28 cellular contexts compared by ENCODE assay signal in genomic region chr12:12660201-12660600, GRCh38. TPM values are rescaled to one million over a fixed set of nuclear protein-coding genes. Genes with fewer than 3 reads are reported as not detected.
DNase-seq lines count a peak whose midpoint lies in the region; ATAC-seq, FAIRE-seq and TF ChIP-seq lines count a peak whose summit lies in the region.
"Had no signal": no experiment of that assay in that cellular context is flagged by ENCODE, and none has a peak within 500 bp of the region (broad histone marks: within the 10 kb centered on the region; RNA-seq: fewer than 3 reads in every experiment).

No MANE protein-coding gene starts in this region.

- H3K79me2 ChIP-seq in HepG2 (ENCODE audit: insufficient read depth, low read length) = no peaks in the 10 kb centered on the region

- H3K4me1 ChIP-seq in adrenal gland (replicated peaks in 1 of 2) (peaks cover 15 to 29% of the 10 kb centered on the region in 2 donors), HepG2 (ENCODE audit: insufficient read depth, low read length) (peaks cover 7% of the 10 kb centered on the region), right cardiac atrium (ENCODE audit: control insufficient read depth, insufficient read depth, low read length) (no peaks in the 10 kb centered on the region)
- H3K4me1 ChIP-seq: pancreas had no signal

- H4K20me1 ChIP-seq in HepG2 (ENCODE audit: insufficient read depth, low read length) = no peaks in the 10 kb centered on the region

- H3K4me1 Mint-ChIP-seq in type B pancreatic cell (ENCODE audit: unreplicated experiment) = peaks cover 6% of the 10 kb centered on the region

- no peaks in the 10 kb centered on the region for H3K27me3 Mint-ChIP-seq in type B pancreatic cell
- H3K27me3 Mint-ChIP-seq: activated CD4-positive, alpha-beta memory T cell treated with anti-CD3 and anti-CD28 coated beads, Interleukin-2, amount 10 ng/mL, durations not matched to agents 7 days and 5 days; activated naive CD8-positive, alpha-beta T cell had no signal

- CTCF ChIA-PET in HepG2 (lab: Yijun Ruan, JAX; ENCODE audit: low intra/inter-chr PET ratio, low total read pairs) = no interaction called here

- no peak for TF ChIP-seq RAD21 in HepG2 (CRISPR knock-in tag; IDR thresholded peaks at IDR 0.05)

- POLR2A ChIA-PET in HepG2 (lab: Yijun Ruan, JAX) = interaction anchor here (0.6 kb wide), 1 partner anchor 274 kb away, joined by 3 read pairs; no protein-coding TSS in a partner anchor

- peak overlapping the region; percentile 87 for H3K27ac Mint-ChIP-seq in type B pancreatic cell
- H3K27ac Mint-ChIP-seq: activated CD4-positive, alpha-beta memory T cell treated with anti-CD3 and anti-CD28 coated beads, Interleukin-2, amount 10 ng/mL, durations not matched to agents 7 days and 5 days; activated naive CD8-positive, alpha-beta T cell; activated T-helper 2 cell treated with anti-CD3 and anti-CD28 coated beads, Interferon-gamma antibody, Interleukin-2, Interleukin-4, amounts not matched to agents 10 μg/mL and 5 μg/mL and 100 μg/mL, durations not matched to agents 14 hours and 24 hours and 36 hours had no signal

- no peaks in the 10 kb centered on the region for H3K9me3 ChIP-seq in adrenal gland (replicated peaks in 1 of 3)
- no peaks in the 10 kb centered on the region for H3K9me3 ChIP-seq in HepG2 (ENCODE audit: low read length)
- H3K9me3 ChIP-seq in right cardiac atrium (ENCODE audit: control insufficient read depth, low read length) = no peaks in the 10 kb centered on the region
- H3K9me3 ChIP-seq: heart left ventricle, lower lobe of right lung, pancreas had no signal

- H3K4me2 ChIP-seq in HepG2 (ENCODE audit: low read depth, low read length) = no peak overlapping the region

- peak overlapping the region; percentile 6 for H3K4me3 Mint-ChIP-seq in type B pancreatic cell
- H3K4me3 Mint-ChIP-seq: activated CD4-positive, alpha-beta memory T cell treated with anti-CD3 and anti-CD28 coated beads, Interleukin-2, amount 10 ng/mL, durations not matched to agents 7 days and 5 days; activated naive CD8-positive, alpha-beta T cell had no signal

- no peaks in the 10 kb centered on the region for H3K36me3 Mint-ChIP-seq in type B pancreatic cell

- peak; percentile 20 for DNase-seq in DMS 273 (lab: John Stamatoyannopoulos, UW; ENCODE audit: unreplicated experiment)
- DNase-seq in DMS 273 treated with DMSO at 0.1 percent for 48 hours (lab: John Stamatoyannopoulos, UW) = no peak
- no peak for DNase-seq in adrenal gland
- DNase-seq in fibroblast of peridontal ligament (ENCODE audit: extremely low read depth) = peak; percentile 5
- no peak for DNase-seq in type B pancreatic cell (ENCODE audit: extremely low spot score, unreplicated experiment)
- DNase-seq in HepG2 (ENCODE audit: low spot score) = no peak
- no peak for DNase-seq in right cardiac atrium
- DNase-seq in HuH-7 (ENCODE audit: low spot score) = no peak
- DNase-seq: activated CD4-positive, alpha-beta memory T cell treated with anti-CD3 and anti-CD28 coated beads, Interleukin-2, amount 10 ng/mL, durations not matched to agents 7 days and 5 days; Calu3; effector CD4-positive, alpha-beta T cell; foreskin fibroblast; heart left ventricle; lower lobe of right lung; NCI-H1105 treated with DMSO at 0.1 percent for 48 hours; NCI-H2081; NCI-H226; pancreas; stimulated activated CD4-positive, alpha-beta T cell treated with anti-CD3 and anti-CD28 coated beads, Interleukin-2, amount 100 ng/mL, for 48 hours; substantia nigra; T-helper 1 cell had no signal

- no peaks in the 10 kb centered on the region for H3K27me3 ChIP-seq in adrenal gland
- H3K27me3 ChIP-seq in HepG2 (ENCODE audit: control insufficient read depth in 1 of 2, insufficient read depth in 2 of 2, low read length in 2 of 2) = no peaks in the 10 kb centered on the region
- H3K27me3 ChIP-seq in right cardiac atrium (ENCODE audit: control insufficient read depth, insufficient read depth) = no peaks in the 10 kb centered on the region
- H3K27me3 ChIP-seq: heart left ventricle, pancreas had no signal

- BruUV-seq in HepG2 (replicated peaks; lab: Mats Ljungman, UMichigan) = no TSS peak

- no peak for TF ChIP-seq EP300 in HepG2 (IDR thresholded peaks at IDR 0.05; ENCODE audit: low read depth in 2 of 2, low read length in 2 of 2)
- TF ChIP-seq EP300 in HepG2 (CRISPR knock-in tag; IDR thresholded peaks at IDR 0.05; ENCODE audit: borderline replicate concordance) = no peak

- WGBS in adrenal gland, 4 donors = 26 to 61% (median 46%) methylated on average over 2 to 3 of the region's 3 CpGs
- WGBS in HepG2 (ENCODE audit: low lambda C conversion rate) = 31% methylated on average over 2 of the region's 3 CpGs
- 75% methylated on average over 3 of the region's 3 CpGs for WGBS in right cardiac atrium

- in situ Hi-C loops in HepG2 (cut with HindIII; ENCODE audit: extremely low pct_ligation_motif_present, low pct_unique_long_range_greater_than_20kb) = no loop called here

- ATAC-seq in HepG2 (no peak), right cardiac atrium (no peak)
- ATAC-seq: activated CD4-positive, CD25-positive, alpha-beta regulatory T cell treated with anti-CD3 and anti-CD28 coated beads, Interleukin-2, amount 50 U/mL, for 24 hours; heart left ventricle; lower lobe of right lung; pancreas had no signal

- TF ChIP-seq CTCF in adrenal gland (IDR thresholded peaks at IDR 0.05) = no peak
- no peak for TF ChIP-seq CTCF in type B pancreatic cell (conservative IDR thresholded peaks at IDR 0.05)
- no peak for TF ChIP-seq CTCF in HepG2 (CRISPR knock-in tag; IDR thresholded peaks at IDR 0.05)

- H3K9me3 Mint-ChIP-seq in type B pancreatic cell = no peaks in the 10 kb centered on the region
- H3K9me3 Mint-ChIP-seq: activated CD4-positive, alpha-beta memory T cell treated with anti-CD3 and anti-CD28 coated beads, Interleukin-2, amount 10 ng/mL, durations not matched to agents 7 days and 5 days; activated T-helper 2 cell treated with anti-CD3 and anti-CD28 coated beads, Interferon-gamma antibody, Interleukin-2, Interleukin-4, amounts not matched to agents 10 μg/mL and 5 μg/mL and 100 μg/mL, durations not matched to agents 14 hours and 24 hours and 36 hours had no signal

- TF ChIP-seq POLR2A in adrenal gland (IDR thresholded peaks at IDR 0.05) (no peak), HepG2 (IDR thresholded peaks at IDR 0.05; ENCODE audit: insufficient read depth in 1 of 2, low read depth in 2 of 2, low read length in 2 of 2) (no peak)

- intact Hi-C loops in adrenal gland (cut with DNase I) (no loop called here), HepG2 (cut with micrococcal nuclease; ENCODE audit: unreplicated experiment) (no loop called here), right cardiac atrium (cut with DNase I) (no loop called here)

- no peak overlapping the region for H2AFZ ChIP-seq in HepG2 (ENCODE audit: low read length)

- FAIRE-seq in HepG2 (lab: Jason Lieb, UNC) = no peak
- FAIRE-seq: pancreas had no signal

- no peak overlapping the region for H3K9ac ChIP-seq in HepG2 (ENCODE audit: insufficient read depth, low read depth, low read length)

- peak overlapping the region; percentile 46 to 80 (median 63) for H3K27ac ChIP-seq in adrenal gland
- H3K27ac ChIP-seq in HepG2 (ENCODE audit: extremely low read length, insufficient read depth, low read length) = no peak overlapping the region
- H3K27ac ChIP-seq in right cardiac atrium (ENCODE audit: low read length) = no peak overlapping the region
- H3K27ac ChIP-seq: 22Rv1, heart left ventricle, lower lobe of right lung, pancreas, RWPE1 had no signal

- no peak overlapping the region for H3K4me3 ChIP-seq in adrenal gland
- H3K4me3 ChIP-seq in HepG2 (replicated peaks in 1 of 3; ENCODE audit: insufficient read depth in 1 of 3, low read depth in 2 of 3, low read length in 3 of 3) = no peak overlapping the region
- H3K4me3 ChIP-seq in right cardiac atrium (ENCODE audit: low read length) = no peak overlapping the region
- H3K4me3 ChIP-seq: heart left ventricle, lower lobe of right lung, pancreas had no signal

- no peaks in the 10 kb centered on the region for H3K36me3 ChIP-seq in adrenal gland (replicated peaks in 1 of 2)
- H3K36me3 ChIP-seq in HepG2 (replicated peaks in 1 of 2; ENCODE audit: control insufficient read depth in 1 of 2, insufficient read depth in 2 of 2, low read length in 2 of 2) = no peaks in the 10 kb centered on the region
- H3K36me3 ChIP-seq: heart left ventricle, lower lobe of right lung, pancreas had no signal

RNA-seq across cellular contexts. Expression of gene GPR19, which starts 35.8 kb away (rescaled TPM):
- total RNA-seq in adrenal gland (1 to 10 TPM in 2 of 8 donors, under 1 TPM in 3, not detected in 3; 0.56 to 1.1 (median 0.68) TPM), type B pancreatic cell (ENCODE audit: low replicate concordance) (1.6 and 3.6 TPM in 2 replicates), HepG2 (2016; rRNA removed; fragmentation: Illumina TruSeq; extraction: Trizol) (1.2 and 1.4 TPM in 2 replicates), right cardiac atrium (under 1 TPM in 1 of 4 donors, not detected in 3; 0.17 TPM)
- polyA plus RNA-seq in adrenal gland (1 to 10 TPM in 2 of 3 donors, under 1 TPM in 1; 0.98 to 1.8 (median 1.1) TPM), HepG2 (2011; rRNA removed) (1.5 and 2.0 TPM in 2 replicates), right cardiac atrium (0.05 TPM)
- 1.2 TPM in 1 of 2 replicates, not detected in the other for total RNA-seq in HepG2 (2016; cell fraction: cytosol; rRNA removed; fragmentation: Illumina TruSeq; extraction: Trizol; ENCODE audit: low read depth)
- 1.3 TPM in 2 replicates for total RNA-seq in HepG2 (2016; cell fraction: insoluble cytoplasmic fraction; rRNA removed; fragmentation: Illumina TruSeq; extraction: Trizol)
- 1.00 and 1.5 TPM in 2 replicates for total RNA-seq in HepG2 (2016; cell fraction: membrane; rRNA removed; fragmentation: Illumina TruSeq; extraction: Trizol)
- total RNA-seq in HepG2 (2016; cell fraction: nucleus; rRNA removed; fragmentation: Illumina TruSeq; extraction: Trizol) = 0.99 and 1.4 TPM in 2 replicates
- polyA plus RNA-seq in HepG2 (2011; cell fraction: cytosol; rRNA removed) = 0.97 and 1.0 TPM in 2 replicates
- 4.7 and 5.3 TPM in 2 replicates for polyA plus RNA-seq in HepG2 (2011; cell fraction: nucleus; rRNA removed)
- polyA plus RNA-seq in HepG2 (2012) = 0.60 and 2.4 TPM in 2 replicates
- polyA plus RNA-seq in HepG2 (2016; cell fraction: cytosol; fragmentation: Illumina TruSeq; extraction: Trizol; ENCODE audit: low read depth) = 0.41 and 0.74 TPM in 2 replicates
- 0.99 and 1.1 TPM in 2 replicates for polyA plus RNA-seq in HepG2 (2016; cell fraction: insoluble cytoplasmic fraction; fragmentation: Illumina TruSeq; extraction: Trizol; ENCODE audit: low read depth)
- polyA plus RNA-seq in HepG2 (2016; cell fraction: membrane; fragmentation: Illumina TruSeq; extraction: Trizol; ENCODE audit: low read depth) = 1.0 and 1.8 TPM in 2 replicates
- 4.4 and 4.9 TPM in 2 replicates for polyA plus RNA-seq in HepG2 (2016; cell fraction: nucleus; fragmentation: Illumina TruSeq; extraction: Trizol; ENCODE audit: insufficient read depth, low read depth)
- 1.8 TPM in 1 of 2 replicates, not detected in the other for polyA minus RNA-seq in HepG2 (2011; rRNA and poly(A)+ RNA removed; ENCODE audit: low replicate concordance)
- 0.69 TPM in 1 of 2 replicates, not detected in the other for polyA minus RNA-seq in HepG2 (2011; cell fraction: cytosol; rRNA and poly(A)+ RNA removed)
- polyA minus RNA-seq in HepG2 (2011; cell fraction: nucleus; rRNA and poly(A)+ RNA removed) = 1.9 and 2.9 TPM in 2 replicates
- total RNA-seq: chondrocyte, lower lobe of right lung, ureter had no signal

RNA-seq across cellular contexts. Expression of gene CREBL2, which starts 48.5 kb away (rescaled TPM):
- total RNA-seq in adrenal gland (100 to 1,000 TPM; 116 to 357 (median 151) TPM), type B pancreatic cell (ENCODE audit: low replicate concordance) (11.9 and 21.4 TPM in 2 replicates), HepG2 (2016; rRNA removed; fragmentation: Illumina TruSeq; extraction: Trizol) (6.9 and 10.1 TPM in 2 replicates), right cardiac atrium (10 to 100 TPM; 22.4 to 24.9 (median 23.4) TPM)
- polyA plus RNA-seq in adrenal gland (100 to 1,000 TPM in 1 of 3 donors, 10 to 100 TPM in 2; 41.5 to 307 (median 50.4) TPM), HepG2 (2011; rRNA removed) (8.4 TPM in 2 replicates), right cardiac atrium (16.7 TPM)
- total RNA-seq in HepG2 (2016; cell fraction: cytosol; rRNA removed; fragmentation: Illumina TruSeq; extraction: Trizol; ENCODE audit: low read depth) = 2.9 and 3.5 TPM in 2 replicates
- 7.6 and 9.8 TPM in 2 replicates for total RNA-seq in HepG2 (2016; cell fraction: insoluble cytoplasmic fraction; rRNA removed; fragmentation: Illumina TruSeq; extraction: Trizol)
- 9.4 and 10.1 TPM in 2 replicates for total RNA-seq in HepG2 (2016; cell fraction: membrane; rRNA removed; fragmentation: Illumina TruSeq; extraction: Trizol)
- 4.8 and 5.8 TPM in 2 replicates for total RNA-seq in HepG2 (2016; cell fraction: nucleus; rRNA removed; fragmentation: Illumina TruSeq; extraction: Trizol)
- 6.0 and 8.1 TPM in 2 replicates for polyA plus RNA-seq in HepG2 (2011; cell fraction: cytosol; rRNA removed)
- polyA plus RNA-seq in HepG2 (2011; cell fraction: nucleus; rRNA removed) = 2.7 and 3.6 TPM in 2 replicates
- 7.8 and 8.1 TPM in 2 replicates for polyA plus RNA-seq in HepG2 (2012)
- polyA plus RNA-seq in HepG2 (2016; cell fraction: cytosol; fragmentation: Illumina TruSeq; extraction: Trizol; ENCODE audit: low read depth) = 3.6 and 3.7 TPM in 2 replicates
- 9.2 and 9.4 TPM in 2 replicates for polyA plus RNA-seq in HepG2 (2016; cell fraction: insoluble cytoplasmic fraction; fragmentation: Illumina TruSeq; extraction: Trizol; ENCODE audit: low read depth)
- 6.7 and 7.3 TPM in 2 replicates for polyA plus RNA-seq in HepG2 (2016; cell fraction: membrane; fragmentation: Illumina TruSeq; extraction: Trizol; ENCODE audit: low read depth)
- polyA plus RNA-seq in HepG2 (2016; cell fraction: nucleus; fragmentation: Illumina TruSeq; extraction: Trizol; ENCODE audit: insufficient read depth, low read depth) = 5.8 and 6.1 TPM in 2 replicates
- polyA minus RNA-seq in HepG2 (2011; rRNA and poly(A)+ RNA removed; ENCODE audit: low replicate concordance) = 5.8 and 9.0 TPM in 2 replicates
- 5.5 and 6.2 TPM in 2 replicates for polyA minus RNA-seq in HepG2 (2011; cell fraction: cytosol; rRNA and poly(A)+ RNA removed)
- 13.5 and 13.8 TPM in 2 replicates for polyA minus RNA-seq in HepG2 (2011; cell fraction: nucleus; rRNA and poly(A)+ RNA removed)

RNA-seq across cellular contexts. Expression of gene CDKN1B, which starts 57.0 kb away (rescaled TPM):
- 10 to 100 TPM; 37.9 to 97.8 (median 71.1) TPM for total RNA-seq in adrenal gland
- polyA plus RNA-seq in adrenal gland = 10 to 100 TPM; 18.2 to 80.3 (median 25.3) TPM
- 49.6 and 85.5 TPM in 2 replicates for total RNA-seq in type B pancreatic cell (ENCODE audit: low replicate concordance)
- 37.2 and 39.6 TPM in 2 replicates for total RNA-seq in HepG2 (2016; rRNA removed; fragmentation: Illumina TruSeq; extraction: Trizol)
- 7.8 TPM in 2 replicates for total RNA-seq in HepG2 (2016; cell fraction: cytosol; rRNA removed; fragmentation: Illumina TruSeq; extraction: Trizol; ENCODE audit: low read depth)
- total RNA-seq in HepG2 (2016; cell fraction: insoluble cytoplasmic fraction; rRNA removed; fragmentation: Illumina TruSeq; extraction: Trizol) = 39.5 and 39.9 TPM in 2 replicates
- 22.3 and 22.5 TPM in 2 replicates for total RNA-seq in HepG2 (2016; cell fraction: membrane; rRNA removed; fragmentation: Illumina TruSeq; extraction: Trizol)
- total RNA-seq in HepG2 (2016; cell fraction: nucleus; rRNA removed; fragmentation: Illumina TruSeq; extraction: Trizol) = 31.7 and 35.6 TPM in 2 replicates
- 18.8 and 20.1 TPM in 2 replicates for polyA plus RNA-seq in HepG2 (2011; rRNA removed)
- polyA plus RNA-seq in HepG2 (2011; cell fraction: cytosol; rRNA removed) = 14.5 and 17.0 TPM in 2 replicates
- 9.6 and 9.9 TPM in 2 replicates for polyA plus RNA-seq in HepG2 (2011; cell fraction: nucleus; rRNA removed)
- 30.9 and 36.9 TPM in 2 replicates for polyA plus RNA-seq in HepG2 (2012)
- 3.1 TPM in 2 replicates for polyA plus RNA-seq in HepG2 (2016; cell fraction: cytosol; fragmentation: Illumina TruSeq; extraction: Trizol; ENCODE audit: low read depth)
- 48.4 and 51.0 TPM in 2 replicates for polyA plus RNA-seq in HepG2 (2016; cell fraction: insoluble cytoplasmic fraction; fragmentation: Illumina TruSeq; extraction: Trizol; ENCODE audit: low read depth)
- 11.6 TPM in 2 replicates for polyA plus RNA-seq in HepG2 (2016; cell fraction: membrane; fragmentation: Illumina TruSeq; extraction: Trizol; ENCODE audit: low read depth)
- polyA plus RNA-seq in HepG2 (2016; cell fraction: nucleus; fragmentation: Illumina TruSeq; extraction: Trizol; ENCODE audit: insufficient read depth, low read depth) = 40.3 and 40.5 TPM in 2 replicates
- 10.2 and 11.3 TPM in 2 replicates for polyA minus RNA-seq in HepG2 (2011; rRNA and poly(A)+ RNA removed; ENCODE audit: low replicate concordance)
- polyA minus RNA-seq in HepG2 (2011; cell fraction: cytosol; rRNA and poly(A)+ RNA removed) = 18.2 and 23.5 TPM in 2 replicates
- polyA minus RNA-seq in HepG2 (2011; cell fraction: nucleus; rRNA and poly(A)+ RNA removed) = 27.1 and 37.2 TPM in 2 replicates
- 10 to 100 TPM; 28.9 to 48.0 (median 46.5) TPM for total RNA-seq in right cardiac atrium
- polyA plus RNA-seq in right cardiac atrium = 35.2 TPM

Comparison
In these comparisons a context has a peak if more than half of its experiments do, and no peak if none do; other contexts are left out.
1. DNase-seq: peak in DMS 273 (single experiment) and fibroblast of peridontal ligament (single experiment); none in DMS 273 treated with DMSO at 0.1 percent for 48 hours (single experiment), adrenal gland (0 of 7), type B pancreatic cell (single experiment), HepG2 (single experiment), right cardiac atrium (0 of 3) and HuH-7 (single experiment).
2. H3K27ac ChIP-seq: peak in adrenal gland (5 of 5); none in HepG2 (single experiment) and right cardiac atrium (single experiment).